16 cellular contexts compared by ENCODE assay signal in genomic region chr13:47886314-47886713, GRCh38.
DNase-seq lines count a peak whose midpoint lies in the region; ATAC-seq, FAIRE-seq and TF ChIP-seq lines count a peak whose summit lies in the region.
"Had no signal": no experiment of that assay in that cellular context is flagged by ENCODE, and none has a peak within 500 bp of the region (broad histone marks: within the 10 kb centered on the region; RNA-seq: fewer than 3 reads in every experiment).

No MANE protein-coding gene starts in this region.

- peak; percentile 24 for ATAC-seq in stimulated activated effector memory CD8-positive, alpha-beta T cell treated with anti-CD3 and anti-CD28 coated beads, Interleukin-12 subunit alpha, Interleukin-12 subunit beta, amount 100 ng/mL, for 72 hours
- ATAC-seq in HG02678 (IDR thresholded peaks at IDR 0.05; ENCODE audit: unreplicated experiment): no peak
- ATAC-seq: HCT116, K562 had no signal

- no peaks in the 10 kb centered on the region for H3K27me3 ChIP-seq in Loucy (ENCODE audit: insufficient read depth, low read length, poor library complexity, severe bottlenecking)

- H3K9me3 Mint-ChIP-seq in activated naive CD4-positive, alpha-beta T cell treated with anti-CD3 and anti-CD28 coated beads, Interleukin-2, amount 10 ng/mL, durations not matched to agents 7 days and 5 days: peaks cover 3% of the 10 kb centered on the region
- no peaks in the 10 kb centered on the region for H3K9me3 Mint-ChIP-seq in activated T-helper 1 cell treated with anti-CD3 and anti-CD28 coated beads, Interleukin-12 subunit alpha, Interleukin-12 subunit beta, Interleukin-2, Interleukin-4 antibody, amounts not matched to agents 30 ng/mL and 10 ng/mL and 1 ng/mL, durations not matched to agents 14 hours and 24 hours and 36 hours
- H3K9me3 Mint-ChIP-seq in stimulated activated effector memory CD8-positive, alpha-beta T cell treated with anti-CD3 and anti-CD28 coated beads, Interleukin-12 subunit alpha, Interleukin-12 subunit beta, amount 100 ng/mL, for 72 hours: no peaks in the 10 kb centered on the region

- no peak for FAIRE-seq in kidney (lab: Jason Lieb, UNC)
- FAIRE-seq: K562 had no signal

- no peak overlapping the region for H3K4me3 Mint-ChIP-seq in activated naive CD4-positive, alpha-beta T cell treated with anti-CD3 and anti-CD28 coated beads, Interleukin-2, amount 10 ng/mL, durations not matched to agents 7 days and 5 days
- no peak overlapping the region for H3K4me3 Mint-ChIP-seq in activated T-helper 1 cell treated with anti-CD3 and anti-CD28 coated beads, Interleukin-12 subunit alpha, Interleukin-12 subunit beta, Interleukin-2, Interleukin-4 antibody, amounts not matched to agents 30 ng/mL and 10 ng/mL and 1 ng/mL, durations not matched to agents 14 hours and 24 hours and 36 hours
- no peak overlapping the region for H3K4me3 Mint-ChIP-seq in stimulated activated effector memory CD8-positive, alpha-beta T cell treated with anti-CD3 and anti-CD28 coated beads, Interleukin-12 subunit alpha, Interleukin-12 subunit beta, amount 100 ng/mL, for 72 hours

- H3K9me2 ChIP-seq in Loucy (replicated peaks; ENCODE audit: low read depth, low read length): no peaks in the 10 kb centered on the region

- H3K36me3 ChIP-seq in Loucy (ENCODE audit: insufficient read depth, low read length) (no peaks in the 10 kb centered on the region), kidney (ENCODE audit: control insufficient read depth in 1 of 2, insufficient read depth in 2 of 2, low read length in 2 of 2) (no peaks in the 10 kb centered on the region)

- no peaks in the 10 kb centered on the region for H3K27me3 Mint-ChIP-seq in activated naive CD4-positive, alpha-beta T cell treated with anti-CD3 and anti-CD28 coated beads, Interleukin-2, amount 10 ng/mL, durations not matched to agents 7 days and 5 days
- no peaks in the 10 kb centered on the region for H3K27me3 Mint-ChIP-seq in activated T-helper 1 cell treated with anti-CD3 and anti-CD28 coated beads, Interleukin-12 subunit alpha, Interleukin-12 subunit beta, Interleukin-2, Interleukin-4 antibody, amounts not matched to agents 30 ng/mL and 10 ng/mL and 1 ng/mL, durations not matched to agents 14 hours and 24 hours and 36 hours (ENCODE audit: insufficient read depth)

- H3K4me3 ChIP-seq in Loucy (ENCODE audit: low read length, poor library complexity, severe bottlenecking) (no peak overlapping the region), kidney (ENCODE audit: low read length in 2 of 2) (no peak overlapping the region)
- H3K4me3 ChIP-seq: K562 had no signal

- no peak overlapping the region for H3K9ac ChIP-seq in Loucy (ENCODE audit: low read depth, low read length, poor library complexity, severe bottlenecking)
- no peak overlapping the region for H3K9ac ChIP-seq in kidney (ENCODE audit: low read length in 2 of 2)

- intact Hi-C loops in activated T-helper 1 cell treated with anti-CD3 and anti-CD28 coated beads, Interleukin-12 subunit alpha, Interleukin-12 subunit beta, Interleukin-2, Interleukin-4 antibody, amounts not matched to agents 30 ng/mL and 10 ng/mL and 1 ng/mL, durations not matched to agents 14 hours and 24 hours and 36 hours (cut with micrococcal nuclease): no loop called here
- intact Hi-C loops in kidney (cut with DNase I): no loop called here

- H3K27ac ChIP-seq in kidney (ENCODE audit: low read depth in 2 of 2, low read length in 2 of 2): no peak overlapping the region
- H3K27ac ChIP-seq: C4-2B had no signal

- H3K4me1 ChIP-seq in Loucy (ENCODE audit: insufficient read depth, low read length, poor library complexity, severe bottlenecking): peaks cover 31% of the 10 kb centered on the region
- no peaks in the 10 kb centered on the region for H3K4me1 ChIP-seq in kidney (ENCODE audit: control insufficient read depth in 1 of 2, insufficient read depth in 1 of 2, low read depth in 1 of 2, low read length in 2 of 2)

- peaks cover 19% of the 10 kb centered on the region for H3K36me3 Mint-ChIP-seq in activated naive CD4-positive, alpha-beta T cell treated with anti-CD3 and anti-CD28 coated beads, Interleukin-2, amount 10 ng/mL, durations not matched to agents 7 days and 5 days
- peaks cover 2% of the 10 kb centered on the region for H3K36me3 Mint-ChIP-seq in activated T-helper 1 cell treated with anti-CD3 and anti-CD28 coated beads, Interleukin-12 subunit alpha, Interleukin-12 subunit beta, Interleukin-2, Interleukin-4 antibody, amounts not matched to agents 30 ng/mL and 10 ng/mL and 1 ng/mL, durations not matched to agents 14 hours and 24 hours and 36 hours (ENCODE audit: low read depth)
- H3K36me3 Mint-ChIP-seq in stimulated activated effector memory CD8-positive, alpha-beta T cell treated with anti-CD3 and anti-CD28 coated beads, Interleukin-12 subunit alpha, Interleukin-12 subunit beta, amount 100 ng/mL, for 72 hours: no peaks in the 10 kb centered on the region

- H3K9me3 ChIP-seq in Loucy (ENCODE audit: insufficient read depth, low read depth, low read length) (no peaks in the 10 kb centered on the region), kidney (ENCODE audit: control insufficient read depth in 1 of 2, low read length in 2 of 2) (no peaks in the 10 kb centered on the region)

- no peaks in the 10 kb centered on the region for H4K20me1 ChIP-seq in Loucy (ENCODE audit: insufficient read depth, low read length, poor library complexity, severe bottlenecking)

- CTCF ChIA-PET in activated naive CD4-positive, alpha-beta T cell treated with anti-CD3 and anti-CD28 coated beads, Interleukin-2, amount 10 ng/mL, durations not matched to agents 7 days and 5 days (lab: Charles Lee): no interaction called here

- peak overlapping the region; percentile 96 for H3K27ac Mint-ChIP-seq in activated naive CD4-positive, alpha-beta T cell treated with anti-CD3 and anti-CD28 coated beads, Interleukin-2, amount 10 ng/mL, durations not matched to agents 7 days and 5 days
- H3K27ac Mint-ChIP-seq in activated T-helper 1 cell treated with anti-CD3 and anti-CD28 coated beads, Interleukin-12 subunit alpha, Interleukin-12 subunit beta, Interleukin-2, Interleukin-4 antibody, amounts not matched to agents 30 ng/mL and 10 ng/mL and 1 ng/mL, durations not matched to agents 14 hours and 24 hours and 36 hours: peak overlapping the region; percentile 81
- H3K27ac Mint-ChIP-seq in stimulated activated effector memory CD8-positive, alpha-beta T cell treated with anti-CD3 and anti-CD28 coated beads, Interleukin-12 subunit alpha, Interleukin-12 subunit beta, amount 100 ng/mL, for 72 hours: peak overlapping the region; percentile 23

- H3K4me2 ChIP-seq in Loucy (ENCODE audit: low read depth, low read length, poor library complexity, severe bottlenecking): peak overlapping the region; percentile 11

- H3K4me1 Mint-ChIP-seq in activated naive CD4-positive, alpha-beta T cell treated with anti-CD3 and anti-CD28 coated beads, Interleukin-2, amount 10 ng/mL, durations not matched to agents 7 days and 5 days: peaks cover 58% of the 10 kb centered on the region
- peaks cover 38% of the 10 kb centered on the region for H3K4me1 Mint-ChIP-seq in activated T-helper 1 cell treated with anti-CD3 and anti-CD28 coated beads, Interleukin-12 subunit alpha, Interleukin-12 subunit beta, Interleukin-2, Interleukin-4 antibody, amounts not matched to agents 30 ng/mL and 10 ng/mL and 1 ng/mL, durations not matched to agents 14 hours and 24 hours and 36 hours (ENCODE audit: low read depth)
- no peaks in the 10 kb centered on the region for H3K4me1 Mint-ChIP-seq in stimulated activated effector memory CD8-positive, alpha-beta T cell treated with anti-CD3 and anti-CD28 coated beads, Interleukin-12 subunit alpha, Interleukin-12 subunit beta, amount 100 ng/mL, for 72 hours

- H3K79me2 ChIP-seq in Loucy (ENCODE audit: insufficient read depth, low read length): no peaks in the 10 kb centered on the region

- peak; percentile 62 for DNase-seq in activated naive CD4-positive, alpha-beta T cell treated with anti-CD3 and anti-CD28 coated beads, Interleukin-2, amount 10 ng/mL, durations not matched to agents 7 days and 5 days
- DNase-seq in activated naive CD4-positive, alpha-beta T cell treated with Interleukin-2 at 50 U/mL for 16 hours: no peak
- DNase-seq in activated T-helper 1 cell treated with anti-CD3 and anti-CD28 coated beads, Interleukin-12 subunit alpha, Interleukin-12 subunit beta, Interleukin-2, Interleukin-4 antibody, amounts not matched to agents 30 ng/mL and 10 ng/mL and 1 ng/mL, durations not matched to agents 14 hours and 24 hours and 36 hours (ENCODE audit: low spot score): peak; percentile 4
- no peak for DNase-seq in stimulated activated effector memory CD8-positive, alpha-beta T cell treated with anti-CD3 and anti-CD28 coated beads, Interleukin-12 subunit alpha, Interleukin-12 subunit beta, amount 100 ng/mL, for 72 hours (ENCODE audit: low spot score in 2 of 2)
- no peak for DNase-seq in kidney
- DNase-seq: DMS79, GOT3, NCI-H1417 treated with DMSO at 0.1 percent for 48 hours, NCI-H1930, NCI-H345, NCI-H524 treated with DMSO at 0.1 percent for 48 hours had no signal

- peak overlapping the region; percentile 81 for H2AFZ ChIP-seq in Loucy (ENCODE audit: low read length)

- no peaks in the 10 kb centered on the region for H3F3A ChIP-seq in Loucy (ENCODE audit: low read depth)

- no peak for TF ChIP-seq CTCF in Loucy (conservative IDR thresholded peaks at IDR 0.05; ENCODE audit: low read length)
- TF ChIP-seq CTCF in kidney (IDR thresholded peaks at IDR 0.05; ENCODE audit: borderline replicate concordance, extremely low read depth, insufficient read depth): no peak

Comparison
In these comparisons a context has a peak if more than half of its experiments do, and no peak if none do; other contexts are left out.
1. DNase-seq: peak in activated naive CD4-positive, alpha-beta T cell treated with anti-CD3 and anti-CD28 coated beads, Interleukin-2, amount 10 ng/mL, durations not matched to agents 7 days and 5 days (single experiment) and activated T-helper 1 cell treated with anti-CD3 and anti-CD28 coated beads, Interleukin-12 subunit alpha, Interleukin-12 subunit beta, Interleukin-2, Interleukin-4 antibody, amounts not matched to agents 30 ng/mL and 10 ng/mL and 1 ng/mL, durations not matched to agents 14 hours and 24 hours and 36 hours (single experiment); none in activated naive CD4-positive, alpha-beta T cell treated with Interleukin-2 at 50 U/mL for 16 hours (single experiment), stimulated activated effector memory CD8-positive, alpha-beta T cell treated with anti-CD3 and anti-CD28 coated beads, Interleukin-12 subunit alpha, Interleukin-12 subunit beta, amount 100 ng/mL, for 72 hours (0 of 2) and kidney (single experiment).
2. H3K27ac Mint-ChIP-seq: peak in every context shown above with its lines; median percentile 96 in activated naive CD4-positive, alpha-beta T cell treated with anti-CD3 and anti-CD28 coated beads, Interleukin-2, amount 10 ng/mL, durations not matched to agents 7 days and 5 days; 81 in activated T-helper 1 cell treated with anti-CD3 and anti-CD28 coated beads, Interleukin-12 subunit alpha, Interleukin-12 subunit beta, Interleukin-2, Interleukin-4 antibody, amounts not matched to agents 30 ng/mL and 10 ng/mL and 1 ng/mL, durations not matched to agents 14 hours and 24 hours and 36 hours; 23 in stimulated activated effector memory CD8-positive, alpha-beta T cell treated with anti-CD3 and anti-CD28 coated beads, Interleukin-12 subunit alpha, Interleukin-12 subunit beta, amount 100 ng/mL, for 72 hours.